Comparison of ENCODE assay signal across 20 cellular contexts in genomic region chr13:110318920-110319319, GRCh38. TPM values are rescaled to one million over a fixed set of nuclear protein-coding genes. Genes with fewer than 3 reads are reported as not detected.
DNase-seq lines count a peak whose midpoint lies in the region; TF ChIP-seq lines count a peak whose summit lies in the region.
"Had no signal": no experiment of that assay in that cellular context is flagged by ENCODE, and none has a peak within 500 bp of the region (broad histone marks: within the 10 kb centered on the region; RNA-seq: fewer than 3 reads in every experiment).

No MANE protein-coding gene starts in this region.

- H3K9ac ChIP-seq in skeletal muscle tissue (ENCODE audit: low read depth in 1 of 3, low read length in 3 of 3) = no peak overlapping the region

- H3K27me3 ChIP-seq in AG04450 (ENCODE audit: control insufficient read depth, insufficient read depth, low read length) (no peaks in the 10 kb centered on the region), skeletal muscle tissue (ENCODE audit: control insufficient read depth in 3 of 3, insufficient read depth in 3 of 3, low read length in 3 of 3) (peaks cover 0 to 4% (median 3%) of the 10 kb centered on the region in 3 donors)
- H3K27me3 ChIP-seq: ovary had no signal

- H3K4me3 ChIP-seq in AG04450 (ENCODE audit: low read depth, low read length) (no peak overlapping the region), skeletal muscle tissue (ENCODE audit: low read length in 3 of 3) (no peak overlapping the region)
- H3K4me3 ChIP-seq: ovary, skin epidermis had no signal

- DNase-seq in AG04450 (ENCODE audit: low read depth, low spot score) (no peak), RWPE1 (ENCODE audit: low spot score) (no peak), islet precursor cell (peak; percentile 39), NCI-H69 (lab: John Stamatoyannopoulos, UW) (no peak), SHP77 (lab: John Stamatoyannopoulos, UW) (no peak), inferior parietal cortex (ENCODE audit: extremely low spot score) (no peak), DMS79 (lab: John Stamatoyannopoulos, UW) (no peak)
- DNase-seq: activated CD4-positive, alpha-beta T cell treated with anti-CD3 and anti-CD28 coated beads, Interleukin-2, amount 10 ng/mL, durations not matched to agents 24 days and 14 days; activated CD8-positive, alpha-beta memory T cell treated with anti-CD3 and anti-CD28 coated beads, Interleukin-2, amount 50 U/mL, for 48 hours; DND-41; effector CD4-positive, alpha-beta T cell; naive thymus-derived CD4-positive, alpha-beta T cell; NCI-H2029; NCI-H446; ovary; RPMI8226; stimulated activated CD4-positive, alpha-beta T cell treated with anti-CD3 and anti-CD28 coated beads, Interleukin-4, amount 100 ng/mL, for 24 hours; substantia nigra had no signal

- TF ChIP-seq CTCF in AG04450 (IDR thresholded peaks at IDR 0.05; ENCODE audit: low read depth, low read length) (no peak), RWPE1 (conservative IDR thresholded peaks at IDR 0.05; ENCODE audit: low read depth) (no peak)

- H3K27ac ChIP-seq in AG04450 (ENCODE audit: low read depth, low read length) = peak overlapping the region; percentile 25
- H3K27ac ChIP-seq in RWPE1 = peak overlapping the region; percentile 97
- H3K27ac ChIP-seq in skeletal muscle tissue (ENCODE audit: low read depth, low read length) = peak overlapping the region; percentile 59
- H3K27ac ChIP-seq: ovary had no signal

- CTCF ChIA-PET in AG04450 (lab: Charles Lee) = no interaction called here
- CTCF ChIA-PET in RWPE1 (lab: Yijun Ruan, JAX) = no interaction called here

- H3K9me3 ChIP-seq in AG04450 (ENCODE audit: control insufficient read depth, insufficient read depth, low read length) = no peaks in the 10 kb centered on the region; the same call in 1 of the 2 replicates
- H3K9me3 ChIP-seq in skeletal muscle tissue (ENCODE audit: control insufficient read depth in 3 of 3, low read length in 3 of 3) = no peaks in the 10 kb centered on the region
- H3K9me3 ChIP-seq: ovary had no signal

- POLR2A ChIA-PET in AG04450 (lab: Yijun Ruan, JAX) (no interaction called here), RWPE1 (lab: Yijun Ruan, JAX; ENCODE audit: low non-redundant PET) (no interaction called here)

- peaks cover 0 to 5% (median 2%) of the 10 kb centered on the region in 3 donors for H3K36me3 ChIP-seq in skeletal muscle tissue (ENCODE audit: control insufficient read depth in 3 of 3, insufficient read depth in 3 of 3, low read length in 3 of 3)
- H3K36me3 ChIP-seq: ovary had no signal

- peaks cover 19 to 36% (median 34%) of the 10 kb centered on the region in 3 donors for H3K4me1 ChIP-seq in skeletal muscle tissue (ENCODE audit: control insufficient read depth in 3 of 3, insufficient read depth in 3 of 3, low read length in 3 of 3)

RNA-seq across cellular contexts. Expression of gene COL4A2, which starts 11.8 kb away (rescaled TPM):
- 208 and 248 TPM in 2 replicates for polyA plus RNA-seq in AG04450 (2011; rRNA removed)
- polyA minus RNA-seq in AG04450 (2011; rRNA and poly(A)+ RNA removed) = 167 and 215 TPM in 2 replicates
- total RNA-seq in skeletal muscle tissue = 511 TPM
- total RNA-seq: activated CD4-positive, alpha-beta T cell treated with anti-CD3 and anti-CD28 coated beads, Interleukin-2, amount 10 ng/mL, durations not matched to agents 24 days and 14 days had no signal
- polyA plus RNA-seq: naive thymus-derived CD4-positive, alpha-beta T cell had no signal

RNA-seq across cellular contexts. Expression of gene COL4A1, which starts 12.0 kb away (rescaled TPM):
- 206 and 210 TPM in 2 replicates for polyA plus RNA-seq in AG04450 (2011; rRNA removed)
- 207 and 224 TPM in 2 replicates for polyA minus RNA-seq in AG04450 (2011; rRNA and poly(A)+ RNA removed)
- total RNA-seq in skeletal muscle tissue = 774 TPM
- total RNA-seq: activated CD4-positive, alpha-beta T cell treated with anti-CD3 and anti-CD28 coated beads, Interleukin-2, amount 10 ng/mL, durations not matched to agents 24 days and 14 days had no signal
- polyA plus RNA-seq: naive thymus-derived CD4-positive, alpha-beta T cell had no signal

Comparison
In these comparisons a context has a peak if more than half of its experiments do, and no peak if none do; other contexts are left out.
1. H3K27ac ChIP-seq: peak in every context shown above with its lines; median percentile 97 in RWPE1; 59 in skeletal muscle tissue; 25 in AG04450.